Comparison of ENCODE assay signal across 13 cellular contexts in the genomic region with DNA sequence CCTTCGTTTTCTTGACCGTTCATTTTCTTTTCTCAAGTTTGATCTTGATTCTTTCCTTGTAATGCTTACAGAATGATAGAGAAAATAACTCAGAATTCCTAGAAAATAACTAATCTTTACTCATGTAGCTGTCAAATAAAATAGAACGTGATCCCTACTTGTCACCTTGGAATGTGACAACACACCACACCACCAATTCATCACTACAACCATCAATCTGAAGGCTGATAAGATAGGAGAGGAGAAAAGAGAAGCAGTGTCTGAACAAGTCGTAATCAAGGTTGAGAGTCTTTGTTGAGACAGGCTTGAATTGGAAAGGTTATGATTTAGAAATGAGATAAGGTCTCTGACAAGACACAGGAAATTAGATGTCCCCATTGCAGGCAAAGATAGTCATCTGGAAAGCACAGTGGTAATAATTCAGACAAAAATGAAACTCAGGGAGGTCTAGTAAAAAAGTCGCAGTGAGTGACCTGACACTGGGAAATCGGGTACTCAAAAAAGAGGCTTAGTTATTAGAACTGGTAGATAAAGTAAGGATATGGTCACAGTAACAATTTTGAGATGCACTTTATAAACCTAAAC.
DNase-seq lines count a peak whose midpoint lies in the region; ATAC-seq and TF ChIP-seq lines count a peak whose summit lies in the region.
"Had no signal": no experiment of that assay in that cellular context is flagged by ENCODE, and none has a peak within 500 bp of the region (broad histone marks: within the 10 kb centered on the region; RNA-seq: fewer than 3 reads in every experiment).

No MANE protein-coding gene starts in this region.

- intact Hi-C loops in left colon (cut with DNase I, micrococcal nuclease), result no loop called here

- H3K27ac ChIP-seq in neural cell (ENCODE audit: low read length), result no peak overlapping the region
- H3K27ac ChIP-seq: BLaER1 treated with 17β-estradiol and CSF1 and Interleukin-3, amounts not matched to agents 10 nM and 100 nM had no signal

- no peaks in the 10 kb centered on the region for H3K79me2 ChIP-seq in neural cell (replicated peaks; ENCODE audit: insufficient read depth, low read length)

- H3K9me3 ChIP-seq in neural cell (ENCODE audit: low read length), result no peaks in the 10 kb centered on the region
- H3K9me3 ChIP-seq: HAP-1 had no signal

- H3K36me3 ChIP-seq in neural cell (ENCODE audit: insufficient read depth, low read length), result no peaks in the 10 kb centered on the region
- H3K36me3 ChIP-seq: BLaER1 treated with 17β-estradiol and CSF1 and Interleukin-3, amounts not matched to agents 10 nM and 100 nM; HAP-1 had no signal

- no peaks in the 10 kb centered on the region for H3K9me2 ChIP-seq in neural cell (ENCODE audit: insufficient read depth, low read length)

- H4K20me1 ChIP-seq in neural cell (ENCODE audit: insufficient read depth), result no peaks in the 10 kb centered on the region
- H4K20me1 ChIP-seq: BLaER1 treated with 17β-estradiol and CSF1 and Interleukin-3, amounts not matched to agents 10 nM and 100 nM had no signal

- H3K9ac ChIP-seq in neural cell (ENCODE audit: low read length), result no peak overlapping the region
- H3K9ac ChIP-seq: BLaER1 treated with 17β-estradiol and CSF1 and Interleukin-3, amounts not matched to agents 10 nM and 100 nM had no signal

- H3K4me2 ChIP-seq in neural cell (ENCODE audit: low read length), result no peak overlapping the region
- H3K4me2 ChIP-seq: BLaER1 treated with 17β-estradiol and CSF1 and Interleukin-3, amounts not matched to agents 10 nM and 100 nM had no signal

- peak overlapping the region; percentile 2 for H3K4me3 ChIP-seq in neural cell (ENCODE audit: low read length)
- H3K4me3 ChIP-seq: BLaER1 treated with 17β-estradiol and CSF1 and Interleukin-3, amounts not matched to agents 10 nM and 100 nM; HAP-1 had no signal

- no peak for TF ChIP-seq CTCF in neural cell (IDR thresholded peaks at IDR 0.05; ENCODE audit: poor library complexity, severe bottlenecking)

- TF ChIP-seq RAD21 in neural cell (conservative IDR thresholded peaks at IDR 0.05), result no peak

- no peak overlapping the region for H2AFZ ChIP-seq in neural cell (ENCODE audit: low read depth, low read length)

- ATAC-seq in GM18870 (IDR thresholded peaks at IDR 0.05; ENCODE audit: unreplicated experiment), result peak; percentile 37
- ATAC-seq in HG03432 (IDR thresholded peaks at IDR 0.05; ENCODE audit: unreplicated experiment), result peak; percentile 45
- no peak for ATAC-seq in HG03378 (IDR thresholded peaks at IDR 0.05; ENCODE audit: unreplicated experiment)
- ATAC-seq in left colon, result no peak

- DNase-seq in SK-N-DZ (ENCODE audit: low spot score) (peak; percentile 71), EL (no peak), left colon (no peak)
- DNase-seq: ACHN; CD4-positive, CD25-positive, alpha-beta regulatory T cell; DMS53; IMR-90 had no signal

- H3F3A ChIP-seq in neural cell (ENCODE audit: insufficient read depth, low read length, poor library complexity, severe bottlenecking), result no peaks in the 10 kb centered on the region

- peak; percentile 76 for TF ChIP-seq EP300 in neural cell (conservative IDR thresholded peaks at IDR 0.05; ENCODE audit: poor library complexity, severe bottlenecking)

- H3K27me3 ChIP-seq in neural cell (ENCODE audit: insufficient read depth, low read depth, low read length), result no peaks in the 10 kb centered on the region
- H3K27me3 ChIP-seq: BLaER1 treated with 17β-estradiol and CSF1 and Interleukin-3, amounts not matched to agents 10 nM and 100 nM had no signal

TF ChIP-seq in neural cell, 6 proteins besides CTCF, POLR2A, EP300 and RAD21:
- TF ChIP-seq MXI1 (conservative IDR thresholded peaks at IDR 0.05; ENCODE audit: poor library complexity, severe bottlenecking), result no peak
- TF ChIP-seq TAF1 (IDR thresholded peaks at IDR 0.05; ENCODE audit: low read depth), result no peak
- TF ChIP-seq SMC3 (conservative IDR thresholded peaks at IDR 0.05; ENCODE audit: poor library complexity), result no peak
- no peak for TF ChIP-seq EZH2 (IDR thresholded peaks at IDR 0.05; ENCODE audit: borderline replicate concordance, insufficient read depth, low read length, poor library complexity, severe bottlenecking)
- TF ChIP-seq POLR2AphosphoS5 (IDR thresholded peaks at IDR 0.05), result peak; percentile 59
- TF ChIP-seq, protein P1, sequence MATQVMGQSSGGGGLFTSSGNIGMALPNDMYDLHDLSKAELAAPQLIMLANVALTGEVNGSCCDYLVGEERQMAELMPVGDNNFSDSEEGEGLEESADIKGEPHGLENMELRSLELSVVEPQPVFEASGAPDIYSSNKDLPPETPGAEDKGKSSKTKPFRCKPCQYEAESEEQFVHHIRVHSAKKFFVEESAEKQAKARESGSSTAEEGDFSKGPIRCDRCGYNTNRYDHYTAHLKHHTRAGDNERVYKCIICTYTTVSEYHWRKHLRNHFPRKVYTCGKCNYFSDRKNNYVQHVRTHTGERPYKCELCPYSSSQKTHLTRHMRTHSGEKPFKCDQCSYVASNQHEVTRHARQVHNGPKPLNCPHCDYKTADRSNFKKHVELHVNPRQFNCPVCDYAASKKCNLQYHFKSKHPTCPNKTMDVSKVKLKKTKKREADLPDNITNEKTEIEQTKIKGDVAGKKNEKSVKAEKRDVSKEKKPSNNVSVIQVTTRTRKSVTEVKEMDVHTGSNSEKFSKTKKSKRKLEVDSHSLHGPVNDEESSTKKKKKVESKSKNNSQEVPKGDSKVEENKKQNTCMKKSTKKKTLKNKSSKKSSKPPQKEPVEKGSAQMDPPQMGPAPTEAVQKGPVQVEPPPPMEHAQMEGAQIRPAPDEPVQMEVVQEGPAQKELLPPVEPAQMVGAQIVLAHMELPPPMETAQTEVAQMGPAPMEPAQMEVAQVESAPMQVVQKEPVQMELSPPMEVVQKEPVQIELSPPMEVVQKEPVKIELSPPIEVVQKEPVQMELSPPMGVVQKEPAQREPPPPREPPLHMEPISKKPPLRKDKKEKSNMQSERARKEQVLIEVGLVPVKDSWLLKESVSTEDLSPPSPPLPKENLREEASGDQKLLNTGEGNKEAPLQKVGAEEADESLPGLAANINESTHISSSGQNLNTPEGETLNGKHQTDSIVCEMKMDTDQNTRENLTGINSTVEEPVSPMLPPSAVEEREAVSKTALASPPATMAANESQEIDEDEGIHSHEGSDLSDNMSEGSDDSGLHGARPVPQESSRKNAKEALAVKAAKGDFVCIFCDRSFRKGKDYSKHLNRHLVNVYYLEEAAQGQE (IDR thresholded peaks at IDR 0.05; ENCODE audit: borderline replicate concordance), result peak; percentile 74

Comparison
In these comparisons a context has a peak if more than half of its experiments do, and no peak if none do; other contexts are left out.
1. ATAC-seq: peak in GM18870 (single experiment) and HG03432 (single experiment); none in HG03378 (single experiment) and left colon (single experiment).